22 cellular contexts compared by ENCODE assay signal in the genomic region with DNA sequence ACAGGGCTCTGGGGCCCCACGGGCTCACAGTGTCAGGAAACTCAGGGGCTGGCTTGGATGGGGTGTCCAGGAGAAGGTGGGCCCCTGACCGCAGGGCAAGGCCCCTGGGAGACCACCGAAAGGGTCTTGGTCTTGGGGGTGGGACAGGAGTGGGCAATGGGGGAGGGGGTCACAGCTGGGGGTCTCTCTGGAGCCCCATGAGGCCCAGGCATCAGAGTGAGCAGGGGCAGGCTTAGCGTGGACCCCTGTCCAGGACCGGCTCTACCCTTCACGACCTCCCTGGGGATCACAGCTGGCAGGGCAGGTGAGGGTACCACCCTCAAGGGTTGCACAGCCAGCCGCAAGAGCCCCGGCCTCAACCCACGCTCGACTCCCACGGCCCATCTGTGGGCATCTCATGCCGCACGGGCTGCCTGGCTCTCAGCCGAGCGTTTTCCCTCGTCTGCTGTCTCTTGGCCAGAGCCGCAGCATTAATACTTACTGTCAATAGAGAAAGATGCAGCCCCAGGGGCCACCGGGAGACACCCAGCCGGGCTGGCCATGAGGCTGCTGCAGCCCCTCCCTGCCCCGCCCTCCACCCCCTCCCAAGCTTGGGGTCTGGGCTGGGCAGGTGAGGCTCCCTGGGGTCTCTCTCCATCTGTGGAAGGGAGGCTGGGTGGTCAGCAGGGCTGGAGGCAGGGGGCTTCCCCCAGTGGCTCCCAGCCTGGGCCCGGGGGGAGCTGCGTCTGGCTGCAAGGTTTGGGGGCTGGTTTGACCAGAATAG. TPM values are rescaled to one million over a fixed set of nuclear protein-coding genes. Genes with fewer than 3 reads are reported as not detected.
DNase-seq lines count a peak whose midpoint lies in the region; ATAC-seq, FAIRE-seq and TF ChIP-seq lines count a peak whose summit lies in the region.
"Had no signal": no experiment of that assay in that cellular context is flagged by ENCODE, and none has a peak within 500 bp of the region (broad histone marks: within the 10 kb centered on the region; RNA-seq: fewer than 3 reads in every experiment).

No MANE protein-coding gene starts in this region.

- no peaks in the 10 kb centered on the region for H3K9me3 Mint-ChIP-seq in endodermal cell
- no peaks in the 10 kb centered on the region for H3K9me3 Mint-ChIP-seq in nephron progenitor cell
- H3K9me3 Mint-ChIP-seq in activated CD4-positive, alpha-beta memory T cell treated with anti-CD3 and anti-CD28 coated beads, Interleukin-2, amount 10 ng/mL, durations not matched to agents 7 days and 5 days: no peaks in the 10 kb centered on the region
- H3K9me3 Mint-ChIP-seq: activated T-helper 17 cell treated with anti-CD3 and anti-CD28 coated beads, Interleukin-2, amount 50 U/mL, for 72 hours; central memory CD8-positive, alpha-beta T cell; effector memory CD8-positive, alpha-beta T cell; nephron had no signal

- H3K79me1 ChIP-seq in trophoblast cell (ENCODE audit: low read length): no peaks in the 10 kb centered on the region

- H3K4me3 Mint-ChIP-seq in endodermal cell (no peak overlapping the region), nephron progenitor cell (no peak overlapping the region)
- no peak overlapping the region for H3K4me3 Mint-ChIP-seq in activated CD4-positive, alpha-beta memory T cell treated with anti-CD3 and anti-CD28 coated beads, Interleukin-2, amount 10 ng/mL, durations not matched to agents 7 days and 5 days
- H3K4me3 Mint-ChIP-seq: activated T-helper 17 cell treated with anti-CD3 and anti-CD28 coated beads, Interleukin-2, amount 50 U/mL, for 72 hours; central memory CD8-positive, alpha-beta T cell; effector memory CD8-positive, alpha-beta T cell; nephron had no signal

- TF ChIP-seq CTCF in endodermal cell (conservative IDR thresholded peaks at IDR 0.05): no peak
- no peak for TF ChIP-seq CTCF in nephron progenitor cell (IDR thresholded peaks at IDR 0.05)

- POLR2A ChIA-PET in activated CD4-positive, alpha-beta memory T cell treated with anti-CD3 and anti-CD28 coated beads, Interleukin-2, amount 10 ng/mL, durations not matched to agents 7 days and 5 days (lab: Charles Lee): no interaction called here

- H3K4me2 ChIP-seq in trophoblast cell (ENCODE audit: low read length): no peak overlapping the region

- no peak overlapping the region for H3K4me3 ChIP-seq in endodermal cell (ENCODE audit: low read length)
- H3K4me3 ChIP-seq in trophoblast cell (ENCODE audit: low read depth, low read length): no peak overlapping the region
- H3K4me3 ChIP-seq: MG63 had no signal

- H3K4me1 Mint-ChIP-seq in endodermal cell: no peaks in the 10 kb centered on the region
- peaks cover 16% of the 10 kb centered on the region for H3K4me1 Mint-ChIP-seq in nephron progenitor cell
- H3K4me1 Mint-ChIP-seq in activated CD4-positive, alpha-beta memory T cell treated with anti-CD3 and anti-CD28 coated beads, Interleukin-2, amount 10 ng/mL, durations not matched to agents 7 days and 5 days: no peaks in the 10 kb centered on the region
- H3K4me1 Mint-ChIP-seq: activated T-helper 17 cell treated with anti-CD3 and anti-CD28 coated beads, Interleukin-2, amount 50 U/mL, for 72 hours; central memory CD8-positive, alpha-beta T cell; nephron had no signal

- H3K27ac ChIP-seq in endodermal cell (ENCODE audit: low read depth, low read length) (no peak overlapping the region), trophoblast cell (ENCODE audit: low read depth, low read length) (no peak overlapping the region)

- H3K36me3 Mint-ChIP-seq in endodermal cell (ENCODE audit: low read depth): no peaks in the 10 kb centered on the region
- no peaks in the 10 kb centered on the region for H3K36me3 Mint-ChIP-seq in nephron progenitor cell (ENCODE audit: low read depth)
- no peaks in the 10 kb centered on the region for H3K36me3 Mint-ChIP-seq in activated CD4-positive, alpha-beta memory T cell treated with anti-CD3 and anti-CD28 coated beads, Interleukin-2, amount 10 ng/mL, durations not matched to agents 7 days and 5 days (ENCODE audit: low read depth)

- no peak overlapping the region for H2AK5ac ChIP-seq in trophoblast cell (ENCODE audit: low read length)

- H3K9ac ChIP-seq in endodermal cell (ENCODE audit: extremely low read depth, low read length, poor library complexity, severe bottlenecking): no peak overlapping the region
- no peak overlapping the region for H3K9ac ChIP-seq in trophoblast cell (ENCODE audit: low read length)

- DNase-seq in 8988T (peak; percentile 37), GM12892 (ENCODE audit: insufficient read length) (peak; percentile 25), endodermal cell (peak; percentile 40), nephron progenitor cell (peak; percentile 2), trophoblast cell (no peak), putamen (ENCODE audit: low spot score) (no peak)
- DNase-seq in activated CD4-positive, alpha-beta memory T cell treated with anti-CD3 and anti-CD28 coated beads, Interleukin-2, amount 10 ng/mL, durations not matched to agents 7 days and 5 days: no peak
- DNase-seq: AML-193; amniotic stem cell; effector memory CD8-positive, alpha-beta T cell; hypothalamus; NCI-H187; NCI-H510A treated with DMSO at 0.1 percent for 48 hours; stimulated activated CD4-positive, alpha-beta T cell treated with anti-CD3 and anti-CD28 coated beads, Interleukin-2, amount 100 ng/mL, for 24 hours had no signal

- no peak overlapping the region for H2BK120ac ChIP-seq in trophoblast cell (ENCODE audit: insufficient read depth, low read length, poor library complexity)

- H3K79me2 ChIP-seq in trophoblast cell (ENCODE audit: control insufficient read depth, insufficient read depth, low read length, poor library complexity): no peaks in the 10 kb centered on the region

- no peak overlapping the region for H3K23ac ChIP-seq in trophoblast cell (ENCODE audit: low read length)

- H4K8ac ChIP-seq in trophoblast cell (ENCODE audit: low read depth, low read length): no peak overlapping the region

- no peak overlapping the region for H3K4ac ChIP-seq in trophoblast cell (ENCODE audit: low read depth, low read length)

- no peak for TF ChIP-seq POLR2A in GM12892 (IDR thresholded peaks at IDR 0.05; ENCODE audit: low read depth, low read length)

- no peak overlapping the region for H2BK5ac ChIP-seq in trophoblast cell (ENCODE audit: low read depth, low read length, poor library complexity)

- H4K12ac ChIP-seq in trophoblast cell (ENCODE audit: low read depth, low read length): no peak overlapping the region

- H3K4me1 ChIP-seq in endodermal cell (ENCODE audit: control insufficient read depth, insufficient read depth, low read length): no peaks in the 10 kb centered on the region
- no peaks in the 10 kb centered on the region for H3K4me1 ChIP-seq in trophoblast cell (ENCODE audit: control insufficient read depth in 1 of 2, insufficient read depth in 2 of 2, low read length in 2 of 2)

- WGBS in endodermal cell (ENCODE audit: insufficient coverage in 1 of 2, insufficient read length in 1 of 2), 2 experiments: 92 to 93% methylated on average over 10 to 22 of the region's 22 CpGs
- no CpG with 5 or more reads among the region's 22 CpGs for WGBS in trophoblast cell (ENCODE audit: extremely low coverage, insufficient coverage, insufficient read length)

- H4K91ac ChIP-seq in trophoblast cell (ENCODE audit: low read depth, low read length): no peak overlapping the region

- H3K18ac ChIP-seq in trophoblast cell (ENCODE audit: low read length): no peak overlapping the region

- ATAC-seq in HG03460 (IDR thresholded peaks at IDR 0.05; ENCODE audit: unreplicated experiment): no peak
- ATAC-seq: activated T-helper 17 cell treated with anti-CD3 and anti-CD28 coated beads, Interleukin-2, amount 50 U/mL, for 72 hours; effector memory CD8-positive, alpha-beta T cell had no signal

- H2BK12ac ChIP-seq in trophoblast cell (ENCODE audit: low read length): no peak overlapping the region

- H3K36me3 ChIP-seq in endodermal cell (ENCODE audit: control insufficient read depth, insufficient read depth, low read length): no peaks in the 10 kb centered on the region
- no peaks in the 10 kb centered on the region for H3K36me3 ChIP-seq in trophoblast cell (ENCODE audit: control insufficient read depth in 1 of 2, insufficient read depth in 2 of 2, low read length in 2 of 2)
- H3K36me3 ChIP-seq: MG63 had no signal

- H3K27me3 Mint-ChIP-seq in endodermal cell (ENCODE audit: insufficient read depth): peaks cover 2% of the 10 kb centered on the region
- peaks cover 10% of the 10 kb centered on the region for H3K27me3 Mint-ChIP-seq in nephron progenitor cell (ENCODE audit: low read depth, poor library complexity)
- H3K27me3 Mint-ChIP-seq in activated CD4-positive, alpha-beta memory T cell treated with anti-CD3 and anti-CD28 coated beads, Interleukin-2, amount 10 ng/mL, durations not matched to agents 7 days and 5 days: no peaks in the 10 kb centered on the region

- H3K27ac Mint-ChIP-seq in endodermal cell: no peak overlapping the region
- H3K27ac Mint-ChIP-seq in nephron progenitor cell: no peak overlapping the region
- H3K27ac Mint-ChIP-seq in activated CD4-positive, alpha-beta memory T cell treated with anti-CD3 and anti-CD28 coated beads, Interleukin-2, amount 10 ng/mL, durations not matched to agents 7 days and 5 days: no peak overlapping the region
- H3K27ac Mint-ChIP-seq: activated T-helper 17 cell treated with anti-CD3 and anti-CD28 coated beads, Interleukin-2, amount 50 U/mL, for 72 hours; effector memory CD8-positive, alpha-beta T cell; nephron had no signal

- no peaks in the 10 kb centered on the region for H3K27me3 ChIP-seq in endodermal cell (ENCODE audit: control insufficient read depth, insufficient read depth, low read length, poor library complexity, severe bottlenecking)
- H3K27me3 ChIP-seq in trophoblast cell (ENCODE audit: insufficient read depth, low read length): no peaks in the 10 kb centered on the region

- H3K14ac ChIP-seq in trophoblast cell (ENCODE audit: low read length): no peak overlapping the region

- H3K9me3 ChIP-seq in endodermal cell (ENCODE audit: control insufficient read depth, low read length) (no peaks in the 10 kb centered on the region), trophoblast cell (ENCODE audit: insufficient read depth, low read depth, low read length) (peaks cover 5% of the 10 kb centered on the region)
- H3K9me3 ChIP-seq: MG63 had no signal

- H2AFZ ChIP-seq in trophoblast cell (ENCODE audit: insufficient read depth, low read length, poor library complexity): no peak overlapping the region

- CTCF ChIA-PET in activated CD4-positive, alpha-beta memory T cell treated with anti-CD3 and anti-CD28 coated beads, Interleukin-2, amount 10 ng/mL, durations not matched to agents 7 days and 5 days (lab: Charles Lee): no interaction called here

- no peak for FAIRE-seq in GM12892 (lab: Jason Lieb, UNC)
- FAIRE-seq: GM18507, RCC 7860 had no signal

RNA-seq across cellular contexts. Expression of gene MUC5B, which starts 0.7 kb away (rescaled TPM):
- polyA plus RNA-seq in GM12892 (2012; ENCODE audit: missing spikeins): 0.02 TPM
- not detected for total RNA-seq in endodermal cell
- 0.04 TPM for polyA plus RNA-seq in endodermal cell (2013, experiment 1 of 2)
- 0.04 TPM for polyA plus RNA-seq in endodermal cell (2013, experiment 2 of 2)
- under 0.01 TPM in 1 of 2 replicates, not detected in the other for polyA plus RNA-seq in trophoblast cell (2013)
- not detected for total RNA-seq in activated CD4-positive, alpha-beta memory T cell treated with anti-CD3 and anti-CD28 coated beads, Interleukin-2, amount 10 ng/mL, durations not matched to agents 7 days and 5 days
- total RNA-seq: activated T-helper 17 cell treated with anti-CD3 and anti-CD28 coated beads, Interleukin-2, amount 50 U/mL, for 72 hours; subcutaneous adipose tissue had no signal

Comparison
In these comparisons a context has a peak if more than half of its experiments do, and no peak if none do; other contexts are left out.
1. DNase-seq: peak in 8988T (single experiment), GM12892 (single experiment), endodermal cell (single experiment) and nephron progenitor cell (single experiment); none in trophoblast cell (0 of 2), putamen (single experiment) and activated CD4-positive, alpha-beta memory T cell treated with anti-CD3 and anti-CD28 coated beads, Interleukin-2, amount 10 ng/mL, durations not matched to agents 7 days and 5 days (single experiment).